Comparison of ENCODE assay signal across 11 cellular contexts in the genomic region with DNA sequence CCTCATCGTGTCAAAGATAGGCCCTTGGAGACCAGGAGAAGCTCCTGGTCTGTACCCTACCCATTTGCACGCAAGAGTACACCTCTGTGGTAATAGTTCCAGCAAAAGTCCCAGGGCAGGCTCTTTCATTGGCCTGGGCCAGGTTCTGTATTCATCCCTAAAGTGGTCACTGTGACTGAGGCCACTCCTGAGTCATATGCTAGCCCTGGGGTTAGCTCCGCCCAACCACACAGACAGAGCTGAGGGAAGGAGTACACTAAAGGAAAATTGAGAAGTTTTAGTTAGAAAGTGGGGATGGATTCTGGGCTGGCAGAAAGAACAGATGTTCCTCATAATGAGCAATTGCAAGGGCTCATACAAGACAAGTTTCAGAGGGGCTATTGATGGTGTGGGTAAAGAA.
DNase-seq lines count a peak whose midpoint lies in the region; ATAC-seq and TF ChIP-seq lines count a peak whose summit lies in the region.
"Had no signal": no experiment of that assay in that cellular context is flagged by ENCODE, and none has a peak within 500 bp of the region (broad histone marks: within the 10 kb centered on the region; RNA-seq: fewer than 3 reads in every experiment).

No MANE protein-coding gene starts in this region.

- no peak overlapping the region for H2BK5ac ChIP-seq in IMR-90 (ENCODE audit: low read depth, low read length, poor library complexity, severe bottlenecking)

- dilution Hi-C loops in IMR-90 (cut with HindIII; ENCODE audit: low sequenced_read_pairs, unreplicated experiment) = no loop called here

- DNase-seq in CD8-positive, alpha-beta T cell = no peak
- DNase-seq in IMR-90 (peak; percentile 29), natural killer cell (no peak), GDM1 (lab: John Stamatoyannopoulos, UW) (no peak)
- DNase-seq: heart right ventricle, Peyer's patch had no signal

- H3K18ac ChIP-seq in IMR-90 (ENCODE audit: low read depth, low read length) = no peak overlapping the region

- H3K9me3 Mint-ChIP-seq in CD8-positive, alpha-beta T cell = no peaks in the 10 kb centered on the region
- no peaks in the 10 kb centered on the region for H3K9me3 Mint-ChIP-seq in activated T-helper 17 cell treated with anti-CD3 and anti-CD28 coated beads, Interleukin-2, amount 50 U/mL, for 72 hours
- peaks cover 3 to 4% of the 10 kb centered on the region in 2 donors for H3K9me3 Mint-ChIP-seq in natural killer cell

- ATAC-seq in CD8-positive, alpha-beta T cell = no peak
- ATAC-seq in IMR-90 (ENCODE audit: low read depth) (no peak), natural killer cell (peak in 1 of 3 donors; percentile 6), GM19467 (IDR thresholded peaks at IDR 0.05; ENCODE audit: unreplicated experiment) (no peak), GM21528 (IDR thresholded peaks at IDR 0.05; ENCODE audit: low FRiP score, unreplicated experiment) (no peak), HG02571 (IDR thresholded peaks at IDR 0.05; ENCODE audit: unreplicated experiment) (no peak)
- ATAC-seq in activated T-helper 17 cell treated with anti-CD3 and anti-CD28 coated beads, Interleukin-2, amount 50 U/mL, for 72 hours (replicated peaks) = peak; percentile 68

- peak overlapping the region; percentile 33; the same call in 1 of the 2 replicates for H3K4ac ChIP-seq in IMR-90 (ENCODE audit: low read depth, low read length)

- POLR2A ChIA-PET in CD8-positive, alpha-beta T cell (lab: Charles Lee) = interaction anchor here (1.7 to 2.7 kb wide), 2 partner anchors 18 to 26 kb away, joined by 8 to 9 read pairs; no protein-coding TSS in a partner anchor
- POLR2A ChIA-PET in IMR-90 (lab: Charles Lee; ENCODE audit: unreplicated experiment) = no interaction called here

- no peak for TF ChIP-seq POLR2A in IMR-90 (IDR thresholded peaks at IDR 0.05; ENCODE audit: low read depth, low read length)

- peaks cover 52% of the 10 kb centered on the region for H3K4me1 ChIP-seq in CD8-positive, alpha-beta T cell (ENCODE audit: insufficient read depth, low read length)
- peaks cover 20% of the 10 kb centered on the region for H3K4me1 ChIP-seq in IMR-90 (ENCODE audit: control insufficient read depth, insufficient read depth, low read length)

- intact Hi-C loops in CD8-positive, alpha-beta T cell (cut with DNase I, micrococcal nuclease) = loop anchor here (1.0 to 2.0 kb wide), 3 partner anchors 26 to 48 kb away; no protein-coding TSS in a partner anchor
- intact Hi-C loops in IMR-90 (cut with micrococcal nuclease) = loop anchor here (2.0 kb wide), 1 partner anchor 16 kb away; no protein-coding TSS in a partner anchor
- intact Hi-C loops in natural killer cell (cut with micrococcal nuclease) = loop anchor here (1.0 to 2.0 kb wide), 5 partner anchors 16 to 48 kb away; no protein-coding TSS in a partner anchor

- peak overlapping the region; percentile 15; the same call in 1 of the 2 replicates for H4K91ac ChIP-seq in IMR-90 (ENCODE audit: insufficient read depth, low read depth, low read length)

- H3K14ac ChIP-seq in IMR-90 (replicated peaks; ENCODE audit: low read depth, low read length) = peak overlapping the region; percentile 38

- H3K23ac ChIP-seq in IMR-90 (ENCODE audit: low read depth, low read length) = 0 out of 2 replicates have a peak overlapping the region, but pooled peaks have one; percentile 0

- no peaks in the 10 kb centered on the region for H4K20me1 ChIP-seq in IMR-90 (ENCODE audit: insufficient read depth, low read length)

- no TSS peak for BruUV-seq in IMR-90 (replicated peaks; lab: Mats Ljungman, UMichigan)

- H3K27ac ChIP-seq in CD8-positive, alpha-beta T cell (ENCODE audit: low read depth, low read length) = peak overlapping the region; percentile 5
- no peak overlapping the region for H3K27ac ChIP-seq in IMR-90 (ENCODE audit: insufficient read depth, low read length)

- no peak overlapping the region for H4K8ac ChIP-seq in IMR-90 (ENCODE audit: low read depth in 2 of 2, low read length in 2 of 2)

- no peaks in the 10 kb centered on the region for H3K9me3 ChIP-seq in CD8-positive, alpha-beta T cell (ENCODE audit: low read length)
- no peaks in the 10 kb centered on the region for H3K9me3 ChIP-seq in IMR-90 (ENCODE audit: control insufficient read depth, insufficient read depth, low read length)
- H3K9me3 ChIP-seq: heart right ventricle, Peyer's patch, right atrium auricular region had no signal

- H2AK9ac ChIP-seq in IMR-90 (replicated peaks; ENCODE audit: low read depth, low read length, poor library complexity) = no peak overlapping the region

- H3K27ac Mint-ChIP-seq in CD8-positive, alpha-beta T cell = peak overlapping the region; percentile 83
- H3K27ac Mint-ChIP-seq in activated T-helper 17 cell treated with anti-CD3 and anti-CD28 coated beads, Interleukin-2, amount 50 U/mL, for 72 hours = peak overlapping the region; percentile 58
- H3K27ac Mint-ChIP-seq in natural killer cell = peak overlapping the region; percentile 89 to 91

- H3K79me1 ChIP-seq in IMR-90 (ENCODE audit: low read depth in 1 of 2, low read length in 2 of 2) = no peaks in the 10 kb centered on the region

- peak overlapping the region; percentile 9 for H2BK20ac ChIP-seq in IMR-90 (ENCODE audit: low read depth, low read length)

- no peak overlapping the region for H3K4me2 ChIP-seq in IMR-90 (ENCODE audit: low read depth, low read length)

- peaks cover 79% of the 10 kb centered on the region for H3K4me1 Mint-ChIP-seq in CD8-positive, alpha-beta T cell (ENCODE audit: low read depth)
- peaks cover 16% of the 10 kb centered on the region for H3K4me1 Mint-ChIP-seq in activated T-helper 17 cell treated with anti-CD3 and anti-CD28 coated beads, Interleukin-2, amount 50 U/mL, for 72 hours
- H3K4me1 Mint-ChIP-seq in natural killer cell = peaks cover 97 to 98% of the 10 kb centered on the region in 2 donors

- H3K9me1 ChIP-seq in IMR-90 (ENCODE audit: insufficient read depth, low read length) = peaks cover 17% of the 10 kb centered on the region

- H2AFZ ChIP-seq in IMR-90 (replicated peaks; ENCODE audit: low read length, poor library complexity) = no peak overlapping the region

- peak overlapping the region; percentile 84; the same call in 2 of the 3 replicates for H2BK15ac ChIP-seq in IMR-90 (ENCODE audit: low read depth, low read length)

- CTCF ChIA-PET in CD8-positive, alpha-beta T cell (lab: Charles Lee) = interaction anchor here (1.0 to 1.3 kb wide), 2 partner anchors 10 to 25 kb away, joined by 3 to 6 read pairs; no protein-coding TSS in a partner anchor
- CTCF ChIA-PET in IMR-90 (lab: Yijun Ruan, JAX) = interaction anchor here (0.9 kb wide), 1 partner anchor 8 kb away, joined by 3 read pairs; no protein-coding TSS in a partner anchor

- no peaks in the 10 kb centered on the region for H3K27me3 ChIP-seq in CD8-positive, alpha-beta T cell (ENCODE audit: insufficient read depth, low read length)
- no peaks in the 10 kb centered on the region for H3K27me3 ChIP-seq in IMR-90 (ENCODE audit: control insufficient read depth, insufficient read depth, low read length)
- H3K27me3 ChIP-seq: heart right ventricle, Peyer's patch, right atrium auricular region had no signal

- no peak overlapping the region for H3K4me3 ChIP-seq in CD8-positive, alpha-beta T cell (ENCODE audit: low read depth, low read length)
- no peak overlapping the region for H3K4me3 ChIP-seq in IMR-90 (ENCODE audit: insufficient read depth, low read depth, low read length)
- H3K4me3 ChIP-seq: heart right ventricle, Peyer's patch, right atrium auricular region had no signal

- H4K5ac ChIP-seq in IMR-90 (ENCODE audit: low read depth, low read length) = no peak overlapping the region

- H3K36me3 ChIP-seq in CD8-positive, alpha-beta T cell (ENCODE audit: insufficient read depth, low read length) = no peaks in the 10 kb centered on the region
- no peaks in the 10 kb centered on the region for H3K36me3 ChIP-seq in IMR-90 (ENCODE audit: control insufficient read depth, insufficient read depth, low read length)
- H3K36me3 ChIP-seq: heart right ventricle, Peyer's patch, right atrium auricular region had no signal

- peak overlapping the region; percentile 59; the same call in 1 of the 2 replicates for H2BK120ac ChIP-seq in IMR-90 (ENCODE audit: low read depth, low read length)

- peaks cover 4% of the 10 kb centered on the region for H3K36me3 Mint-ChIP-seq in CD8-positive, alpha-beta T cell
- H3K36me3 Mint-ChIP-seq in activated T-helper 17 cell treated with anti-CD3 and anti-CD28 coated beads, Interleukin-2, amount 50 U/mL, for 72 hours (ENCODE audit: low read depth) = no peaks in the 10 kb centered on the region
- H3K36me3 Mint-ChIP-seq in natural killer cell = peaks cover 5% of the 10 kb centered on the region

- no peak for TF ChIP-seq RAD21 in IMR-90 (IDR thresholded peaks at IDR 0.05; ENCODE audit: low read length)

- no peak overlapping the region for H3K56ac ChIP-seq in IMR-90 (ENCODE audit: extremely low read depth, insufficient read depth, low read length)

- H3K4me3 Mint-ChIP-seq in CD8-positive, alpha-beta T cell = no peak overlapping the region
- H3K4me3 Mint-ChIP-seq in activated T-helper 17 cell treated with anti-CD3 and anti-CD28 coated beads, Interleukin-2, amount 50 U/mL, for 72 hours = peak overlapping the region; percentile 61
- H3K4me3 Mint-ChIP-seq in natural killer cell = peak overlapping the region; percentile 82

- in situ Hi-C loops in IMR-90 (cut with MboI; ENCODE audit: low sequenced_read_pairs) = no loop called here

- H3K9ac ChIP-seq in IMR-90 (ENCODE audit: low read depth, low read length) = no peak overlapping the region

- WGBS in IMR-90 (ENCODE audit: extremely low coverage in 2 of 2, insufficient read length in 1 of 2), 2 experiments = 86% methylated on average over 1 of the region's 3 CpGs; no CpG with 5 or more reads in 1 of the 2 experiments

- TF ChIP-seq CTCF in CD8-positive, alpha-beta T cell (IDR thresholded peaks at IDR 0.05) = no peak
- TF ChIP-seq CTCF in IMR-90 (conservative IDR thresholded peaks at IDR 0.05; ENCODE audit: low read depth, low read length) (no peak), natural killer cell (IDR thresholded peaks at IDR 0.05) (no peak)

- H2AK5ac ChIP-seq in IMR-90 (ENCODE audit: low read depth, low read length) = peak overlapping the region; percentile 64; the same call in 1 of the 2 replicates

- H3K27me3 Mint-ChIP-seq in CD8-positive, alpha-beta T cell (ENCODE audit: low read depth) = no peaks in the 10 kb centered on the region
- no peaks in the 10 kb centered on the region for H3K27me3 Mint-ChIP-seq in activated T-helper 17 cell treated with anti-CD3 and anti-CD28 coated beads, Interleukin-2, amount 50 U/mL, for 72 hours
- no peaks in the 10 kb centered on the region for H3K27me3 Mint-ChIP-seq in natural killer cell (ENCODE audit: low read depth in 2 of 2)

TF ChIP-seq in IMR-90, 13 proteins besides CTCF, POLR2A, EP300 and RAD21:
- TF ChIP-seq CEBPB (IDR thresholded peaks at IDR 0.05; ENCODE audit: low read depth, low read length) = no peak
- no peak for TF ChIP-seq RFX5 (IDR thresholded peaks at IDR 0.05; ENCODE audit: low read depth, low read length)
- TF ChIP-seq BHLHE40 (IDR thresholded peaks at IDR 0.05; ENCODE audit: low read depth, low read length) = no peak
TF ChIP-seq in IMR-90: peak in this region for 0.
